9 cellular contexts compared by ENCODE assay signal in the genomic region with DNA sequence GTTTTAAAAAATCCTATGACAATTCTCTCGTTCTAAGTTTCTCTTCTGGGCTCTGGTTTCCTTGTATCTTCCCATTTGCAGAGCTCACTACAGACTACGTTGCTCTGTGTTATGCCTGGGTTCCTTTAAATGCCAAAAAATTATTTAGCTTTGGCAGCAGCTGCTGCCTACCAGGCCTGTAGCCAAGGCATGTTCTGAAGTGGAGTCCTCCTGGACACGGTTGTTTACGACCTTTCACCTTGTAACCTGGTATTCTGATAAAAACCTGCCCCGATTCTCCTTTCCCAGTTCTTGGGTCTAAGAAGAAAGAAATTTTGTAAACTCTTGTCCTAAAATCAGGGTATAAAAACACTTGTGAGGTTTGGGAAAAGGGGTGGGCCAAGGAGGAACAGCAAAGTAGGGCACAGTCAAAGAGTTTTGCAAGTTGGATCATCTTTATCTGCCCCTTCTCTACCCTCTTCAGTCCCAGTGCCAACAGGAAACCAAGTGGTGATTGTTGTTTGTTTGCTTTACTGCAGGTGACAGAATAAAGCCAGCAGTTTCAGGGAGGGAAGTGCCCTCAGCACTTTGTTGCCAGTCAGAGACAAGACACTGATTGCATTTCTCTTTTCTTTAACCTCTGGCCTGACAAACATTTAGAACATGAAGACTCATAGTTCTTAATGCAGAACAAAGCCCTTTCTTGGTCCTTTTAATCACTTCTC. TPM values are rescaled to one million over a fixed set of nuclear protein-coding genes. Genes with fewer than 3 reads are reported as not detected.
DNase-seq lines count a peak whose midpoint lies in the region; ATAC-seq and FAIRE-seq lines count a peak whose summit lies in the region.
"Had no signal": no experiment of that assay in that cellular context is flagged by ENCODE, and none has a peak within 500 bp of the region (broad histone marks: within the 10 kb centered on the region; RNA-seq: fewer than 3 reads in every experiment).

No MANE protein-coding gene starts in this region.

- H3K27ac ChIP-seq in CD8-positive, alpha-beta memory T cell (ENCODE audit: low read depth, low read length), result no peak overlapping the region
- peak overlapping the region; percentile 91 for H3K27ac ChIP-seq in naive thymus-derived CD4-positive, alpha-beta T cell (ENCODE audit: low read depth, low read length)

- H3K27me3 Mint-ChIP-seq in CD8-positive, alpha-beta memory T cell, result peaks cover 0 to 3% of the 10 kb centered on the region in 2 donors
- peaks cover 0 to 3% (median 0%) of the 10 kb centered on the region in 5 donors for H3K27me3 Mint-ChIP-seq in naive thymus-derived CD4-positive, alpha-beta T cell

- POLR2A ChIA-PET in CD8-positive, alpha-beta memory T cell (lab: Charles Lee), result interaction anchor here (0.7 to 5.1 kb wide), 4 partner anchors 12 to 36 kb away, joined by 3 to 49 read pairs (median 4); no protein-coding TSS in a partner anchor
- POLR2A ChIA-PET in naive thymus-derived CD4-positive, alpha-beta T cell (lab: Charles Lee), result interaction anchor here (0.7 to 35.8 kb wide), 7 partner anchors 8 to 141 kb away, joined by 3 to 1779 read pairs (median 4); a partner anchor contains a TSS

- peak overlapping the region; percentile 94 to 99 (median 99) for H3K4me3 Mint-ChIP-seq in CD8-positive, alpha-beta memory T cell
- H3K4me3 Mint-ChIP-seq in naive thymus-derived CD4-positive, alpha-beta T cell, result peak overlapping the region; percentile 78 to 99 (median 98)

- H3K9me3 Mint-ChIP-seq in CD8-positive, alpha-beta memory T cell, result peaks cover 0 to 2% (median 0%) of the 10 kb centered on the region in 5 donors
- H3K9me3 Mint-ChIP-seq in naive thymus-derived CD4-positive, alpha-beta T cell, result peaks cover 0 to 11% (median 0%) of the 10 kb centered on the region in 11 donors

- CTCF ChIA-PET in CD8-positive, alpha-beta memory T cell (lab: Charles Lee), result interaction anchor here (26.4 kb wide), 1 partner anchor 21 kb away, joined by 475 read pairs; no protein-coding TSS in a partner anchor
- CTCF ChIA-PET in naive thymus-derived CD4-positive, alpha-beta T cell (lab: Charles Lee), result interaction anchor here (0.6 to 12.8 kb wide), 3 partner anchors 8 to 31 kb away, joined by 3 to 193 read pairs (median 3); no protein-coding TSS in a partner anchor

- peak overlapping the region; percentile 99 for H3K4me3 ChIP-seq in CD8-positive, alpha-beta memory T cell (ENCODE audit: low read length)
- peak overlapping the region; percentile 97 for H3K4me3 ChIP-seq in naive thymus-derived CD4-positive, alpha-beta T cell (ENCODE audit: low read length)

- peaks cover 16 to 28% (median 20%) of the 10 kb centered on the region in 3 donors for H3K36me3 Mint-ChIP-seq in CD8-positive, alpha-beta memory T cell
- peaks cover 12 to 22% (median 20%) of the 10 kb centered on the region in 5 donors for H3K36me3 Mint-ChIP-seq in naive thymus-derived CD4-positive, alpha-beta T cell

- peaks cover 50% of the 10 kb centered on the region for H3K4me1 ChIP-seq in CD8-positive, alpha-beta memory T cell (ENCODE audit: insufficient read depth, low read length)
- H3K4me1 ChIP-seq in naive thymus-derived CD4-positive, alpha-beta T cell (ENCODE audit: control insufficient read depth in 2 of 2, insufficient read depth in 2 of 2, low read length in 2 of 2), result peaks cover 36 to 52% of the 10 kb centered on the region in 2 donors

- H3K36me3 ChIP-seq in CD8-positive, alpha-beta memory T cell (ENCODE audit: insufficient read depth, low read length), result peaks cover 17% of the 10 kb centered on the region
- peaks cover 15 to 25% (median 16%) of the 10 kb centered on the region in 3 experiments for H3K36me3 ChIP-seq in naive thymus-derived CD4-positive, alpha-beta T cell (ENCODE audit: control insufficient read depth in 2 of 3, insufficient read depth in 3 of 3, low read length in 3 of 3)

- intact Hi-C loops in naive thymus-derived CD4-positive, alpha-beta T cell (cut with micrococcal nuclease), result loop anchor here (1.0 to 5.0 kb wide), 2 partner anchors 37 to 41 kb away; a partner anchor contains a TSS

- H3K27me3 ChIP-seq in CD8-positive, alpha-beta memory T cell (ENCODE audit: insufficient read depth, low read length, poor library complexity, severe bottlenecking), result no peaks in the 10 kb centered on the region
- H3K27me3 ChIP-seq in naive thymus-derived CD4-positive, alpha-beta T cell (ENCODE audit: control insufficient read depth in 2 of 2, insufficient read depth in 2 of 2, low read length in 2 of 2), result no peaks in the 10 kb centered on the region

- FAIRE-seq in urothelium cell line (lab: Jason Lieb, UNC), result no peak
- FAIRE-seq: GM18507 had no signal

- peak overlapping the region; percentile 85 to 98 (median 96) for H3K27ac Mint-ChIP-seq in CD8-positive, alpha-beta memory T cell
- H3K27ac Mint-ChIP-seq in naive thymus-derived CD4-positive, alpha-beta T cell, result peak overlapping the region; percentile 94 to 99 (median 97)

- H3K9me3 ChIP-seq in CD8-positive, alpha-beta memory T cell (ENCODE audit: low read length), result no peaks in the 10 kb centered on the region
- H3K9me3 ChIP-seq in naive thymus-derived CD4-positive, alpha-beta T cell (ENCODE audit: control insufficient read depth in 2 of 3, low read length in 3 of 3), result no peaks in the 10 kb centered on the region

- peak; percentile 52 for ATAC-seq in naive thymus-derived CD4-positive, alpha-beta T cell

- peak in 3 of 5 donors; percentile 47 to 66 (median 62) for DNase-seq in CD8-positive, alpha-beta memory T cell
- peak; percentile 86 for DNase-seq in NCI-H2196 treated with DMSO at 0.1 percent for 48 hours (lab: John Stamatoyannopoulos, UW; ENCODE audit: unreplicated experiment)
- peak; percentile 82 for DNase-seq in cerebellar cortex (ENCODE audit: low spot score)
- DNase-seq in naive thymus-derived CD4-positive, alpha-beta T cell, result peak in 6 of 9 donors; percentile 61 to 75 (median 65)
- no peak for DNase-seq in amniotic stem cell (lab: John Stamatoyannopoulos, UW)
- DNase-seq in stimulated activated CD4-positive, alpha-beta T cell treated with anti-CD3 and anti-CD28 coated beads, Interleukin-12 subunit alpha, Interleukin-12 subunit beta, amount 100 ng/mL, for 4 hours, result no peak
- DNase-seq in urothelium cell line (ENCODE audit: low spot score), result no peak
- DNase-seq in mucosa of gallbladder (ENCODE audit: low spot score), result no peak

- H3K4me1 Mint-ChIP-seq in CD8-positive, alpha-beta memory T cell, result peaks cover 49 to 62% (median 49%) of the 10 kb centered on the region in 3 donors
- H3K4me1 Mint-ChIP-seq in naive thymus-derived CD4-positive, alpha-beta T cell, result peaks cover 32 to 61% (median 54%) of the 10 kb centered on the region in 7 donors

RNA-seq across cellular contexts. Expression of a gene that starts 3.1 kb away (rescaled TPM):
- total RNA-seq in CD8-positive, alpha-beta memory T cell, result 100 to 1,000 TPM; 167 to 170 TPM
- 4,579 TPM for polyA plus RNA-seq in CD8-positive, alpha-beta memory T cell
- 1,000 to 10,000 TPM in 1 of 5 experiments, 100 to 1,000 TPM in 4; 498 to 1,101 (median 659) TPM for total RNA-seq in naive thymus-derived CD4-positive, alpha-beta T cell
- 1,000 to 10,000 TPM; 3,808 to 5,430 TPM for polyA plus RNA-seq in naive thymus-derived CD4-positive, alpha-beta T cell
- total RNA-seq in mucosa of gallbladder, result 446 TPM

RNA-seq across cellular contexts. Expression of a gene that starts 22.1 kb away (rescaled TPM):
- total RNA-seq in CD8-positive, alpha-beta memory T cell, result not detected
- polyA plus RNA-seq in CD8-positive, alpha-beta memory T cell, result not detected
- total RNA-seq in naive thymus-derived CD4-positive, alpha-beta T cell, result not detected
- not detected for polyA plus RNA-seq in naive thymus-derived CD4-positive, alpha-beta T cell
- total RNA-seq in mucosa of gallbladder, result 0.40 TPM

RNA-seq across cellular contexts. Expression of a gene that starts 35.0 kb away (rescaled TPM):
- 10 to 100 TPM; 21.6 to 22.8 TPM for total RNA-seq in CD8-positive, alpha-beta memory T cell
- polyA plus RNA-seq in CD8-positive, alpha-beta memory T cell, result 103 TPM
- total RNA-seq in naive thymus-derived CD4-positive, alpha-beta T cell, result 10 to 100 TPM; 20.7 to 37.5 (median 25.5) TPM
- polyA plus RNA-seq in naive thymus-derived CD4-positive, alpha-beta T cell, result 100 to 1,000 TPM in 1 of 2 donors, 10 to 100 TPM in 1; 99.6 to 113 TPM
- 28.3 TPM for total RNA-seq in mucosa of gallbladder

RNA-seq across cellular contexts. Expression of a gene that starts 35.1 kb away (rescaled TPM):
- total RNA-seq in CD8-positive, alpha-beta memory T cell, result 1 to 10 TPM; 6.9 to 8.7 TPM
- 0.97 TPM for polyA plus RNA-seq in CD8-positive, alpha-beta memory T cell
- total RNA-seq in naive thymus-derived CD4-positive, alpha-beta T cell, result 1 to 10 TPM in 3 of 5 experiments, under 1 TPM in 2; 0.54 to 1.5 (median 1.2) TPM
- polyA plus RNA-seq in naive thymus-derived CD4-positive, alpha-beta T cell, result under 1 TPM; 0.11 to 0.22 TPM
- total RNA-seq in mucosa of gallbladder, result 3.4 TPM

RNA-seq across cellular contexts. Expression of a gene that starts 41.7 kb away (rescaled TPM):
- total RNA-seq in CD8-positive, alpha-beta memory T cell, result 10 to 100 TPM; 41.8 to 42.6 TPM
- 33.5 TPM for polyA plus RNA-seq in CD8-positive, alpha-beta memory T cell
- 10 to 100 TPM; 31.6 to 59.2 (median 47.6) TPM for total RNA-seq in naive thymus-derived CD4-positive, alpha-beta T cell
- 10 to 100 TPM; 29.3 to 32.1 TPM for polyA plus RNA-seq in naive thymus-derived CD4-positive, alpha-beta T cell
- total RNA-seq in mucosa of gallbladder, result 42.9 TPM

Comparison
In these comparisons a context has a peak if more than half of its experiments do, and no peak if none do; other contexts are left out.
1. DNase-seq: peak in CD8-positive, alpha-beta memory T cell (3 of 5), NCI-H2196 treated with DMSO at 0.1 percent for 48 hours (single experiment), cerebellar cortex (single experiment) and naive thymus-derived CD4-positive, alpha-beta T cell (6 of 9); none in amniotic stem cell (single experiment), stimulated activated CD4-positive, alpha-beta T cell treated with anti-CD3 and anti-CD28 coated beads, Interleukin-12 subunit alpha, Interleukin-12 subunit beta, amount 100 ng/mL, for 4 hours (single experiment), urothelium cell line (single experiment) and mucosa of gallbladder (single experiment).